8 cellular contexts compared by ENCODE assay signal in the genomic region with DNA sequence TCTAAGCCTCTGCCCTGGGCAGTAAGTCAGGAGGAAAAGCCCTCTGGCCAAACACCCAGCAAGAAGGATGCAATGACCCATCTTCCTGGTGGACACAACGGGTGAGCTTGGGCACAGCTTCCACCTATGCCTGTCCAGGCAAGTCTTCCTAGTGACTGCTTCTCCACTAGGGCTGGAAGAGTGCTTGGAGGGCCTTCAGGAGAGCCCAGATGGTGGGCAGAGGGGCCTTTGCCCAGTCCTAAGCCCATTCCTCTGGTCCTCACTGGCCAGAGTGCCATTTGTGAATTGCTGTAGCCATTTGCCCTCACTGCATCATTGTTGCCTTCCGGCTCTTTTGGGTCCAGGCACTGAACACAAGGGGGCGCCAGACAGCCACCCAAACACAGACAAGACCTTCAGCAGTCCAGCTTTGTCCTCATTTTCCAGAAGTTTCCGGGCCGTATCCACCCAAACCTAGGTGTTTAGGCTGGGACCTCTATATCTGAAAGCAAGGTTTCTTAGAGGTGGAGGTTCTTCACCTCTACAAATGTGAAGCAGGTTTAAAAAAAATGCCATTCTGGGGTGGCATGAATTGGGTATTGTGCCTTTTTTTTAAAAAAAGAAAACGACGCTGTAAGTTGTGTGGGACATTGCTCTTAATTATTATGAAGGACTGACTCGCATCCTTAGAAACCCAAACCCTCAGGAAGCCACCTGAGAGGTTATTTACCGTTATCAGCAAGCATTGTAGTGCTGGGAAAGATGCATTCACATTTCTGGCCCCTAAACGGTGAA. TPM values are rescaled to one million over a fixed set of nuclear protein-coding genes. Genes with fewer than 3 reads are reported as not detected.
DNase-seq lines count a peak whose midpoint lies in the region; ATAC-seq and TF ChIP-seq lines count a peak whose summit lies in the region.

No MANE protein-coding gene starts in this region.

- H3K4me3 ChIP-seq in GM23338 (no peak overlapping the region), body of pancreas (no peak overlapping the region)

- no peaks in the 10 kb centered on the region for H3K36me3 Mint-ChIP-seq in GM23338 (ENCODE audit: low read depth)

- TF ChIP-seq CTCF in GM23338 (conservative IDR thresholded peaks at IDR 0.05; ENCODE audit: low read depth in 2 of 2) (peak; percentile 88 to 92), body of pancreas (IDR thresholded peaks at IDR 0.05) (peak; percentile 77 to 94 (median 90))

- H3K27me3 ChIP-seq in GM23338 (ENCODE audit: insufficient read depth) (no peaks in the 10 kb centered on the region), body of pancreas (no peaks in the 10 kb centered on the region)

- no peak overlapping the region for H3K27ac Mint-ChIP-seq in GM23338

- H2AFZ ChIP-seq in GM23338 = peak overlapping the region; percentile 74

- no peak overlapping the region for H3K4me3 Mint-ChIP-seq in GM23338

- H3K9me3 Mint-ChIP-seq in GM23338 = no peaks in the 10 kb centered on the region

- H3F3A ChIP-seq in GM23338 (replicated peaks; ENCODE audit: low read depth) = no peaks in the 10 kb centered on the region

- H3K27ac ChIP-seq in GM23338 (ENCODE audit: low read depth) (no peak overlapping the region), body of pancreas (no peak overlapping the region)

- WGBS in body of pancreas, 2 donors = 26 to 31% methylated on average over 9 to 10 of the region's 10 CpGs

- no peaks in the 10 kb centered on the region for H4K20me1 ChIP-seq in GM23338 (replicated peaks; ENCODE audit: insufficient read depth)

- ATAC-seq in GM23338 (peak; percentile 93), body of pancreas (peak; percentile 90), GM21619 (IDR thresholded peaks at IDR 0.05; ENCODE audit: unreplicated experiment) (no peak)

- intact Hi-C loops in body of pancreas (cut with DNase I) = loop anchor here (5.0 kb wide), 1 partner anchor 123 kb away; no protein-coding TSS in a partner anchor

- H3K36me3 ChIP-seq in GM23338 (ENCODE audit: insufficient read depth) (no peaks in the 10 kb centered on the region), body of pancreas (replicated peaks in 1 of 2; ENCODE audit: insufficient read depth in 1 of 2, low read depth in 2 of 2) (no peaks in the 10 kb centered on the region)

- H3K4me1 ChIP-seq in GM23338 (ENCODE audit: insufficient read depth) (no peaks in the 10 kb centered on the region), body of pancreas (peaks cover 6% of the 10 kb centered on the region)

- H3K9me3 ChIP-seq in body of pancreas = no peaks in the 10 kb centered on the region

- no peak overlapping the region for H3K4me2 ChIP-seq in GM23338

- DNase-seq in CD1c-positive myeloid dendritic cell (ENCODE audit: extremely low spot score) = peak; percentile 82
- DNase-seq in GM23338 (ENCODE audit: low spot score) = peak; percentile 78
- peak; percentile 35 for DNase-seq in NCI-H146 treated with DMSO at 0.1 percent for 48 hours (lab: John Stamatoyannopoulos, UW; ENCODE audit: unreplicated experiment)
- DNase-seq in UCSD-AML1 (lab: John Stamatoyannopoulos, UW; ENCODE audit: unreplicated experiment) = peak; percentile 75
- DNase-seq in body of pancreas = peak; percentile 80 to 85 (median 84)
- peak; percentile 36 for DNase-seq in iPS DF 4.7 (ENCODE audit: extremely low read depth, low spot score)
- DNase-seq in stimulated activated CD4-positive, alpha-beta T cell treated with anti-CD3 and anti-CD28 coated beads, Interleukin-12 subunit alpha, Interleukin-12 subunit beta, amount 100 ng/mL, for 24 hours (ENCODE audit: low read depth in 2 of 2) = peak; percentile 44 to 70

- no peaks in the 10 kb centered on the region for H3K9me2 ChIP-seq in GM23338 (ENCODE audit: insufficient read depth)

- H3K27me3 Mint-ChIP-seq in GM23338 (ENCODE audit: insufficient read depth, low read depth, poor library complexity) = no peaks in the 10 kb centered on the region

- TF ChIP-seq POLR2A in body of pancreas (IDR thresholded peaks at IDR 0.05) = no peak

- peaks cover 4% of the 10 kb centered on the region for H3K4me1 Mint-ChIP-seq in GM23338

- H3K79me2 ChIP-seq in GM23338 (replicated peaks; ENCODE audit: insufficient read depth) = no peaks in the 10 kb centered on the region

TF ChIP-seq in GM23338, 12 proteins besides CTCF, POLR2A, EP300 and RAD21:
- TF ChIP-seq NANOG (IDR thresholded peaks at IDR 0.05; ENCODE audit: borderline replicate concordance) (no peak), ZNF114 (CRISPR knock-in tag; IDR thresholded peaks at IDR 0.05) (0 out of 2 replicates have a peak, but pooled peaks have one; percentile 17), STAT1 (IDR thresholded peaks at IDR 0.05; ENCODE audit: unreplicated experiment) (no peak), EZH2phosphoT487 (IDR thresholded peaks at IDR 0.05; ENCODE audit: unreplicated experiment) (no peak), EZH2 (IDR thresholded peaks at IDR 0.05; ENCODE audit: low read depth, unreplicated experiment) (no peak)
- TF ChIP-seq, protein P1, sequence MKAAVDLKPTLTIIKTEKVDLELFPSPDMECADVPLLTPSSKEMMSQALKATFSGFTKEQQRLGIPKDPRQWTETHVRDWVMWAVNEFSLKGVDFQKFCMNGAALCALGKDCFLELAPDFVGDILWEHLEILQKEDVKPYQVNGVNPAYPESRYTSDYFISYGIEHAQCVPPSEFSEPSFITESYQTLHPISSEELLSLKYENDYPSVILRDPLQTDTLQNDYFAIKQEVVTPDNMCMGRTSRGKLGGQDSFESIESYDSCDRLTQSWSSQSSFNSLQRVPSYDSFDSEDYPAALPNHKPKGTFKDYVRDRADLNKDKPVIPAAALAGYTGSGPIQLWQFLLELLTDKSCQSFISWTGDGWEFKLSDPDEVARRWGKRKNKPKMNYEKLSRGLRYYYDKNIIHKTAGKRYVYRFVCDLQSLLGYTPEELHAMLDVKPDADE (IDR thresholded peaks at IDR 0.05) = no peak

RNA-seq across cellular contexts. Expression of a gene that starts 29.5 kb away (rescaled TPM):
- 0.16 and 0.21 TPM in 2 replicates for total RNA-seq in GM23338 (2014; rRNA removed; shearing (Covaris generic))
- 0.32 and 0.43 TPM in 2 replicates for polyA plus RNA-seq in GM23338 (2016; fragmentation: Nextera tagmentation; extraction: Ambion mirVana)
- total RNA-seq in body of pancreas = 1 to 10 TPM in 1 of 2 donors, under 1 TPM in 1; 0.52 to 2.3 TPM
